Comparison of ENCODE assay signal across 20 cellular contexts in genomic region chr1:171421413-171422020, GRCh38.
DNase-seq lines count a peak whose midpoint lies in the region; ATAC-seq and TF ChIP-seq lines count a peak whose summit lies in the region.
"Had no signal": no experiment of that assay in that cellular context is flagged by ENCODE, and none has a peak within 500 bp of the region (broad histone marks: within the 10 kb centered on the region; RNA-seq: fewer than 3 reads in every experiment).

No MANE protein-coding gene starts in this region.

- peak overlapping the region; percentile 81 for H3K27ac Mint-ChIP-seq in endodermal cell
- H3K27ac Mint-ChIP-seq: natural killer cell treated with Interleukin-12 subunit alpha and Interleukin-12 subunit beta and Interleukin-15 and Interleukin-18, amount 100 ng/mL, for 72 hours; stimulated activated naive B cell treated with anti-CD40 and anti-IgM and Interleukin-4, amounts not matched to agents 10 μg/mL and 1 μg/mL and 100 μg/mL, for 72 hours; T-helper 2 cell treated with Interferon-gamma antibody and Interleukin-4, amounts not matched to agents 5 μg/mL and 100 μg/mL, for 36 hours had no signal

- intact Hi-C loops in heart left ventricle (cut with DNase I) (no loop called here), cardiac septum (cut with DNase I) (no loop called here)

- no peaks in the 10 kb centered on the region for H3K79me2 ChIP-seq in smooth muscle cell (ENCODE audit: low read depth)
- H3K79me2 ChIP-seq: hepatocyte had no signal

- peak in 3 of 4 donors; percentile 45 to 82 (median 62) for ATAC-seq in heart left ventricle
- ATAC-seq: natural killer cell treated with Interleukin-12 subunit alpha and Interleukin-12 subunit beta and Interleukin-15 and Interleukin-18, amount 100 ng/mL, for 72 hours had no signal

- no peaks in the 10 kb centered on the region for H3K27me3 Mint-ChIP-seq in endodermal cell (ENCODE audit: insufficient read depth)
- H3K27me3 Mint-ChIP-seq: natural killer cell treated with Interleukin-12 subunit alpha and Interleukin-12 subunit beta and Interleukin-15 and Interleukin-18, amount 100 ng/mL, for 72 hours had no signal

- H3K36me3 ChIP-seq in heart left ventricle (no peaks in the 10 kb centered on the region), HUES48 (ENCODE audit: control insufficient read depth, insufficient read depth, low read length) (no peaks in the 10 kb centered on the region), endodermal cell (ENCODE audit: control insufficient read depth, insufficient read depth, low read length) (no peaks in the 10 kb centered on the region), smooth muscle cell (ENCODE audit: low read depth) (no peaks in the 10 kb centered on the region)
- H3K36me3 ChIP-seq: SJSA1, tibial artery had no signal

- H3K4me3 ChIP-seq in heart left ventricle (peak overlapping the region in 4 of 12 donors; percentile 4 to 20 (median 9)), HUES48 (ENCODE audit: low read depth, low read length) (no peak overlapping the region), endodermal cell (ENCODE audit: low read length) (no peak overlapping the region), smooth muscle cell (no peak overlapping the region)
- H3K4me3 ChIP-seq: GM23248, hepatocyte, SJSA1, tibial artery had no signal

- TF ChIP-seq CTCF in heart left ventricle (IDR thresholded peaks at IDR 0.05) (no peak), endodermal cell (conservative IDR thresholded peaks at IDR 0.05) (no peak), smooth muscle cell (IDR thresholded peaks at IDR 0.05; ENCODE audit: borderline replicate concordance, insufficient read depth, poor library complexity, severe bottlenecking) (no peak)

- H3K4me2 ChIP-seq in smooth muscle cell: no peak overlapping the region
- H3K4me2 ChIP-seq: hepatocyte had no signal

- H4K20me1 ChIP-seq in smooth muscle cell (ENCODE audit: low read depth): no peaks in the 10 kb centered on the region

- peak overlapping the region; percentile 8 for H2AFZ ChIP-seq in smooth muscle cell (ENCODE audit: low read depth)
- H2AFZ ChIP-seq: hepatocyte had no signal

- H3K4me1 Mint-ChIP-seq in endodermal cell: peaks cover 14% of the 10 kb centered on the region
- H3K4me1 Mint-ChIP-seq: stimulated activated naive B cell treated with anti-CD40 and anti-IgM and Interleukin-4, amounts not matched to agents 10 μg/mL and 1 μg/mL and 100 μg/mL, for 72 hours had no signal

- H3K36me3 Mint-ChIP-seq in endodermal cell (ENCODE audit: low read depth): peaks cover 5% of the 10 kb centered on the region
- H3K36me3 Mint-ChIP-seq: natural killer cell treated with Interleukin-12 subunit alpha and Interleukin-12 subunit beta and Interleukin-15 and Interleukin-18, amount 100 ng/mL, for 72 hours; stimulated activated naive B cell treated with anti-CD40 and anti-IgM and Interleukin-4, amounts not matched to agents 10 μg/mL and 1 μg/mL and 100 μg/mL, for 72 hours had no signal

- peak overlapping the region in 7 of 12 donors; percentile 11 to 54 (median 42) for H3K27ac ChIP-seq in heart left ventricle
- peak overlapping the region; percentile 60 for H3K27ac ChIP-seq in HUES48 (ENCODE audit: low read depth, low read length)
- no peak overlapping the region for H3K27ac ChIP-seq in endodermal cell (ENCODE audit: low read depth, low read length)
- H3K27ac ChIP-seq in smooth muscle cell (ENCODE audit: low read depth): no peak overlapping the region
- H3K27ac ChIP-seq: GM23248, SJSA1, tibial artery had no signal

- peaks cover 5% of the 10 kb centered on the region for H3F3A ChIP-seq in smooth muscle cell (ENCODE audit: low read depth)

- H3K9me3 ChIP-seq in heart left ventricle (peaks cover 0 to 6% (median 0%) of the 10 kb centered on the region in 12 donors), HUES48 (ENCODE audit: control insufficient read depth, insufficient read depth, low read length) (peaks cover 6% of the 10 kb centered on the region), endodermal cell (ENCODE audit: control insufficient read depth, low read length) (no peaks in the 10 kb centered on the region), smooth muscle cell (replicated peaks; ENCODE audit: low read depth) (no peaks in the 10 kb centered on the region)
- H3K9me3 ChIP-seq: SJSA1, tibial artery had no signal

- H3K27me3 ChIP-seq in heart left ventricle: no peaks in the 10 kb centered on the region
- no peaks in the 10 kb centered on the region for H3K27me3 ChIP-seq in HUES48 (ENCODE audit: control insufficient read depth, insufficient read depth, low read length)
- H3K27me3 ChIP-seq in endodermal cell (ENCODE audit: control insufficient read depth, insufficient read depth, low read length, poor library complexity, severe bottlenecking): no peaks in the 10 kb centered on the region
- H3K27me3 ChIP-seq in smooth muscle cell (ENCODE audit: low read depth): no peaks in the 10 kb centered on the region
- H3K27me3 ChIP-seq: hepatocyte, SJSA1, tibial artery had no signal

- H3K4me1 ChIP-seq in heart left ventricle (peaks cover 0 to 11% (median 1%) of the 10 kb centered on the region in 12 donors), HUES48 (ENCODE audit: control insufficient read depth, insufficient read depth, low read length) (peaks cover 21% of the 10 kb centered on the region), endodermal cell (ENCODE audit: control insufficient read depth, insufficient read depth, low read length) (no peaks in the 10 kb centered on the region), smooth muscle cell (ENCODE audit: low read depth) (no peaks in the 10 kb centered on the region)
- H3K4me1 ChIP-seq: SJSA1, tibial artery had no signal

- WGBS in heart left ventricle, 4 donors: 54 to 65% (median 59%) methylated on average over 10 of the region's 10 CpGs
- WGBS in endodermal cell (ENCODE audit: insufficient coverage in 1 of 2, insufficient read length in 1 of 2), 2 experiments: 88 to 90% methylated on average over 7 to 10 of the region's 10 CpGs
- WGBS in smooth muscle cell (ENCODE audit: low lambda C conversion rate): 70% methylated on average over 10 of the region's 10 CpGs

- no peak for TF ChIP-seq POLR2A in heart left ventricle (IDR thresholded peaks at IDR 0.05)

- DNase-seq in heart left ventricle: no peak
- DNase-seq in cardiac septum (ENCODE audit: low spot score): no peak
- peak; percentile 50 for DNase-seq in endodermal cell
- no peak for DNase-seq in smooth muscle cell (lab: John Stamatoyannopoulos, UW; ENCODE audit: unreplicated experiment)
- no peak for DNase-seq in activated effector memory CD4-positive, alpha-beta T cell treated with Interleukin-2 at 50 U/mL for 16 hours
- no peak for DNase-seq in COLO829 (ENCODE audit: low spot score)
- no peak for DNase-seq in SHP77 treated with DMSO at 0.1 percent for 48 hours (lab: John Stamatoyannopoulos, UW)
- DNase-seq: activated CD4-positive, CD25-positive, alpha-beta regulatory T cell; COR-L47; GM23248; NCI-H1105 treated with DMSO at 0.1 percent for 48 hours; NCI-H526 treated with DMSO at 0.1 percent for 48 hours; stimulated activated naive B cell treated with anti-CD40 and anti-IgM and Interleukin-4, amounts not matched to agents 10 μg/mL and 1 μg/mL and 100 μg/mL, for 72 hours; tibial artery had no signal

- H3K9ac ChIP-seq in HUES48 (ENCODE audit: low read depth, low read length) (no peak overlapping the region), endodermal cell (ENCODE audit: extremely low read depth, low read length, poor library complexity, severe bottlenecking) (no peak overlapping the region), smooth muscle cell (ENCODE audit: low read depth) (no peak overlapping the region)
- H3K9ac ChIP-seq: GM23248 had no signal

- no peak overlapping the region for H3K4me3 Mint-ChIP-seq in endodermal cell
- H3K4me3 Mint-ChIP-seq: mesothelial cell of epicardium; natural killer cell treated with Interleukin-12 subunit alpha and Interleukin-12 subunit beta and Interleukin-15 and Interleukin-18, amount 100 ng/mL, for 72 hours; stimulated activated naive B cell treated with anti-CD40 and anti-IgM and Interleukin-4, amounts not matched to agents 10 μg/mL and 1 μg/mL and 100 μg/mL, for 72 hours had no signal

- peaks cover 26% of the 10 kb centered on the region for H3K9me3 Mint-ChIP-seq in endodermal cell
- H3K9me3 Mint-ChIP-seq: natural killer cell treated with Interleukin-12 subunit alpha and Interleukin-12 subunit beta and Interleukin-15 and Interleukin-18, amount 100 ng/mL, for 72 hours; T-helper 2 cell treated with Interferon-gamma antibody and Interleukin-4, amounts not matched to agents 5 μg/mL and 100 μg/mL, for 36 hours had no signal

Comparison
In these comparisons a context has a peak if more than half of its experiments do, and no peak if none do; other contexts are left out.
1. H3K27ac ChIP-seq: peak in heart left ventricle (7 of 12) and HUES48 (single experiment); none in endodermal cell (single experiment) and smooth muscle cell (single experiment).